Comparison of ENCODE assay signal across 27 cellular contexts in the genomic region with DNA sequence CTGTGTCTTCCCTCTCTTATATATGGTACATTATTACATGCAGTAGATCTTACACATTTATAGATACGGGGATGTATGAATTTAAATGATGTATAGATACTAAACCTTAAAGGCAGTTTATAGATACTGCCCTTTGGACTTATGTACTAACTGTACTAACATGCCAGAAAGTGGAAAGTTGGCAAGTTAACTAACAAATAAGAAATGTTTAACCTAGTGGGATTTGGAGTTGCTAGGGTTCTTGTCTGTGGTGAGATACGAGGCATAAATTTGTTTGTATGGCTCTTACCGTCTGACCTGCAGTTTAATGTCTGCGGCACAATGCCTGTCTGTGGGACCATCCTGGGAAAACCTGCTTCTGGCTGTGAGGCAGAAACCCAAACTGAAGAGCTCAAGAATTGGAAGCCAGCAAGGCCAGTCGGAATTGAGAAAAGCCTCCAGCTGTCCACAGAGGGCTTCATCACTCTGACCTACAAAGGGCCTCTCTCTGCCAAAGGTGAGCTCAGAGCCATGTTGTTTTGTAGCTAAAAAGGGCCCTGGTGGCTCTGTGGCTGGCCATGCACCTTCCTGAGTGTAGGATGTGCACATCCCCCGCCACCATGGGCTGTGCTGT.
A peak's percentile ranks its signal among the peaks of the same experiment; 100 is the strongest.
DNase-seq lines count a peak whose midpoint lies in the region; ATAC-seq, FAIRE-seq and TF ChIP-seq lines count a peak whose summit lies in the region.
"Had no signal": no experiment of that assay in that cellular context is flagged by ENCODE, and none has a peak within 500 bp of the region (broad histone marks: within the 10 kb centered on the region; RNA-seq: fewer than 3 reads in every experiment).

No MANE protein-coding gene starts in this region.

- H3K36me3 Mint-ChIP-seq in astrocyte (ENCODE audit: low read depth, unreplicated experiment): peaks cover 20% of the 10 kb centered on the region

- ATAC-seq in mucosa of descending colon (peak; percentile 78), GM21529 (IDR thresholded peaks at IDR 0.05; ENCODE audit: unreplicated experiment) (no peak)

- no peaks in the 10 kb centered on the region for H3K27me3 ChIP-seq in astrocyte (ENCODE audit: insufficient read depth, low read length)
- H3K27me3 ChIP-seq: BE2C, SJCRH30 had no signal

- H2AFZ ChIP-seq in astrocyte (ENCODE audit: low read depth, low read length): no peak overlapping the region

- H3K9me3 ChIP-seq in astrocyte (ENCODE audit: insufficient read depth, low read depth, low read length) (no peaks in the 10 kb centered on the region), mucosa of descending colon (no peaks in the 10 kb centered on the region)
- H3K9me3 ChIP-seq: BE2C, SJCRH30 had no signal

- H3K4me1 ChIP-seq in astrocyte (ENCODE audit: insufficient read depth, low read length): no peaks in the 10 kb centered on the region
- H3K4me1 ChIP-seq in mucosa of descending colon (ENCODE audit: low read depth): peaks cover 18% of the 10 kb centered on the region
- H3K4me1 ChIP-seq: BE2C, SJCRH30 had no signal

- H3K9me3 Mint-ChIP-seq in astrocyte (ENCODE audit: unreplicated experiment): no peaks in the 10 kb centered on the region
- H3K9me3 Mint-ChIP-seq: CD8-positive, alpha-beta memory T cell had no signal

- no peak overlapping the region for H3K4me3 Mint-ChIP-seq in astrocyte (ENCODE audit: unreplicated experiment)
- H3K4me3 Mint-ChIP-seq: CD14-positive monocyte; CD8-positive, alpha-beta memory T cell had no signal

- no peaks in the 10 kb centered on the region for H3K79me2 ChIP-seq in astrocyte (ENCODE audit: insufficient read depth, low read length)

- peak overlapping the region; percentile 12 for H3K27ac Mint-ChIP-seq in astrocyte (ENCODE audit: unreplicated experiment)
- H3K27ac Mint-ChIP-seq: CD14-positive monocyte had no signal

- no peaks in the 10 kb centered on the region for H3K4me1 Mint-ChIP-seq in astrocyte (ENCODE audit: low read depth, unreplicated experiment)
- H3K4me1 Mint-ChIP-seq: CD14-positive monocyte had no signal

- TF ChIP-seq CTCF in astrocyte (IDR thresholded peaks at IDR 0.05; ENCODE audit: insufficient read depth, low read depth, low read length) (no peak), mucosa of descending colon (IDR thresholded peaks at IDR 0.05) (no peak)

- no peak overlapping the region for H3K4me3 ChIP-seq in astrocyte (ENCODE audit: insufficient read depth, low read depth, low read length)
- no peak overlapping the region for H3K4me3 ChIP-seq in mucosa of descending colon
- H3K4me3 ChIP-seq: SJCRH30 had no signal

- intact Hi-C loops in mucosa of descending colon (cut with DNase I, micrococcal nuclease): no loop called here

- FAIRE-seq in astrocyte (lab: Jason Lieb, UNC): no peak
- FAIRE-seq: GM12891, H54, HTR-8/SVneo had no signal

- DNase-seq in astrocyte (ENCODE audit: low read depth): no peak
- peak; percentile 19 for DNase-seq in islet precursor cell
- DNase-seq in mucosa of descending colon: peak in 1 of 3 donors; percentile 17
- DNase-seq in renal cortical epithelial cell (ENCODE audit: low read depth): peak; percentile 6
- DNase-seq in HCEC 1CT: no peak
- no peak for DNase-seq in activated effector memory CD4-positive, alpha-beta T cell treated with Interleukin-2 at 50 U/mL for 16 hours
- DNase-seq in NCI-H1105 treated with DMSO at 0.1 percent for 48 hours (lab: John Stamatoyannopoulos, UW): no peak
- DNase-seq: 8988T; ACHN; BE2C; CD8-positive, alpha-beta memory T cell; DMS79 treated with DMSO at 0.1 percent for 48 hours; GF-D8; KBM-7; MV-4-11; NCI-H1105; NCI-H146; NCI-H1930; NCI-H2107; NCI-H524 treated with DMSO at 0.1 percent for 48 hours; NCI-H774; SJCRH30 had no signal

- H3K27ac ChIP-seq in astrocyte (ENCODE audit: low read depth, low read length): no peak overlapping the region
- H3K27ac ChIP-seq: SJCRH30 had no signal

- no peak overlapping the region for H3K4me2 ChIP-seq in astrocyte (ENCODE audit: low read length)

- H3K9ac ChIP-seq in astrocyte (ENCODE audit: low read length): no peak overlapping the region

- H3K27me3 Mint-ChIP-seq in astrocyte (ENCODE audit: low read depth, unreplicated experiment): no peaks in the 10 kb centered on the region
- H3K27me3 Mint-ChIP-seq: CD8-positive, alpha-beta memory T cell had no signal

- H3K36me3 ChIP-seq in astrocyte (ENCODE audit: insufficient read depth, low read length) (peaks cover 55% of the 10 kb centered on the region), mucosa of descending colon (ENCODE audit: low read depth) (peaks cover 9% of the 10 kb centered on the region)

- H4K20me1 ChIP-seq in astrocyte (ENCODE audit: insufficient read depth, low read length): peaks cover 26% of the 10 kb centered on the region

Comparison
In these comparisons a context has a peak if more than half of its experiments do, and no peak if none do; other contexts are left out.
1. DNase-seq: peak in islet precursor cell (single experiment) and renal cortical epithelial cell (single experiment); none in astrocyte (single experiment), HCEC 1CT (single experiment), activated effector memory CD4-positive, alpha-beta T cell treated with Interleukin-2 at 50 U/mL for 16 hours (single experiment) and NCI-H1105 treated with DMSO at 0.1 percent for 48 hours (single experiment).